In genomic region chr2:186575302-186575701, GRCh38 we compare ENCODE assay signal across 8 cellular contexts. TPM values are rescaled to one million over a fixed set of nuclear protein-coding genes. Genes with fewer than 3 reads are reported as not detected.
DNase-seq lines count a peak whose midpoint lies in the region; ATAC-seq and TF ChIP-seq lines count a peak whose summit lies in the region.

No MANE protein-coding gene starts in this region.

- no peaks in the 10 kb centered on the region for H3K27me3 ChIP-seq in A673 (replicated peaks; ENCODE audit: insufficient read depth, low read depth, low read length, poor library complexity)

- H3K27ac ChIP-seq in A673 (ENCODE audit: low read depth, low read length, poor library complexity, severe bottlenecking): no peak overlapping the region

- H3K4me1 ChIP-seq in A673 (ENCODE audit: insufficient read depth, low read length, poor library complexity, severe bottlenecking): peaks cover 7% of the 10 kb centered on the region

- ATAC-seq in GM18870 (IDR thresholded peaks at IDR 0.05; ENCODE audit: unreplicated experiment) (peak; percentile 68), GM21528 (IDR thresholded peaks at IDR 0.05; ENCODE audit: low FRiP score, unreplicated experiment) (no peak), HG03521 (IDR thresholded peaks at IDR 0.05; ENCODE audit: unreplicated experiment) (no peak)

- H3K36me3 ChIP-seq in A673 (ENCODE audit: insufficient read depth, low read length, poor library complexity, severe bottlenecking): no peaks in the 10 kb centered on the region

- intact Hi-C loops in A673 (cut with micrococcal nuclease; ENCODE audit: unreplicated experiment): no loop called here

- no peak overlapping the region for H3K4me3 ChIP-seq in A673 (ENCODE audit: low read depth, low read length, poor library complexity, severe bottlenecking)

- DNase-seq in A673 (ENCODE audit: low spot score) (peak; percentile 95), LoVo (ENCODE audit: low spot score) (peak; percentile 82), astrocyte of the hippocampus (ENCODE audit: low read depth, low spot score) (peak; percentile 98), left kidney (ENCODE audit: low read depth, low spot score) (peak; percentile 32), NCI-H1105 (lab: John Stamatoyannopoulos, UW) (no peak)

- no peak for TF ChIP-seq CTCF in A673 (conservative IDR thresholded peaks at IDR 0.05; ENCODE audit: low read depth, low read length)

- H3K9me3 ChIP-seq in A673 (ENCODE audit: low read depth, low read length, poor library complexity, severe bottlenecking): no peaks in the 10 kb centered on the region

- POLR2A ChIA-PET in A673 (lab: Charles Lee; ENCODE audit: low non-redundant PET): no interaction called here

- no TSS peak for BruUV-seq in A673 (replicated peaks; lab: Mats Ljungman, UMichigan)

- CTCF ChIA-PET in A673 (lab: Charles Lee): no interaction called here

RNA-seq across cellular contexts. Expression of gene ITGAV, which starts 14.6 kb away (rescaled TPM):
- 28.4 and 33.7 TPM in 2 replicates for total RNA-seq in A673 (2021)
